10 cellular contexts compared by ENCODE assay signal in the genomic region with DNA sequence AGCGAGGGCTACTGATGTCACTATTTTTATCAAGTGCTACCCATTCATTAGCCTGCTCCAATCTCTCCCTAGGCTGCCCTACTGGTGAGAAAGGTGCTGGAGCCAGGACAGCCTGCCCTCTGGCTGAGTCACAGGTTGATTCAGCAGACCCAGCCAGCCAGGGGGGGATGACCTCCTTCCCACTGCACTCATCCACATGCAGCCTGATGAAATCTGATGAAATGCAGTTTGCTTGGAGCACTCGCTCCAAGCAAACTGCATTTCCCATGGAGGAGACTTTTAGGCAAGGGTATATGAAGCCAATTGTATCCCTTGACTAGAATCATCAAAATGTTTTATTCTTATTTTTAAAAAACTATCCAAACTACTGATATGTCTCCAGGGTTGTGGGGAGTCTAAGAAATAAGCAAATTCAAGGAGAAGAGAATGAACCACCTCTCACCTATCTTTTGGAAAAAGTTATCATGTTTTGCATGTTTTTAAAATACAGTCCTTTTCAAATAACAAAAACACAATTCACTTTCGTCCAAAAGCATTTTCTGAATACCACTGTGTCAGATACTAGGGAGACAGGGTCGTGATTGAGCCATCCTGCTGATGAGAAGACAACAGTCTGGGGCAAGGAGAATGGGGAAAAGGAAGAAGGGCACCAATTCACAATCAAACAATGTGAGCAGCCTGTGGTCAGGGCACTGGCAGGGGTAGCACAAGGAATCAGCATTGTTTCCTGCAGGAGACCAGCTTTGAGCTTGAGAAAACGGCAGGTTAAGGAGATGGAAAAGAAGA.
DNase-seq lines count a peak whose midpoint lies in the region; ATAC-seq, FAIRE-seq and TF ChIP-seq lines count a peak whose summit lies in the region.
"Had no signal": no experiment of that assay in that cellular context is flagged by ENCODE, and none has a peak within 500 bp of the region (broad histone marks: within the 10 kb centered on the region; RNA-seq: fewer than 3 reads in every experiment).

No MANE protein-coding gene starts in this region.

- no peak overlapping the region for H3K4me3 Mint-ChIP-seq in nephron progenitor cell

- WGBS in A549 (ENCODE audit: missing lambda C conversion rate) = 20% methylated on average over 5 of the region's 5 CpGs
- WGBS in lower leg skin, 2 donors = 65 to 77% methylated on average over 5 of the region's 5 CpGs

- peak; percentile 90 to 98 for ATAC-seq in A549
- no peak for ATAC-seq in HG02981 (IDR thresholded peaks at IDR 0.05; ENCODE audit: unreplicated experiment)

- peaks cover 34% of the 10 kb centered on the region for H3K36me3 Mint-ChIP-seq in nephron progenitor cell (ENCODE audit: low read depth)

- POLR2A ChIA-PET in A549 (lab: Yijun Ruan, JAX) = no interaction called here

- FAIRE-seq in A549 (lab: Jason Lieb, UNC) = no peak

- no peak for TF ChIP-seq RAD21 in A549 (conservative IDR thresholded peaks at IDR 0.05 in 1 of 2, IDR thresholded peaks at IDR 0.05 in 1 of 2)

- no peaks in the 10 kb centered on the region for H3K27me3 Mint-ChIP-seq in nephron progenitor cell (ENCODE audit: low read depth, poor library complexity)

- peaks cover 61% of the 10 kb centered on the region for H3K4me1 Mint-ChIP-seq in nephron progenitor cell

- TF ChIP-seq EP300 in A549 (IDR thresholded peaks at IDR 0.05) = peak; percentile 27 to 47; a peak in 2 of 5 replicates

- intact Hi-C loops in lower leg skin (cut with DNase I; ENCODE audit: low total_unique reads) = no loop called here

- CTCF ChIA-PET in A549 (lab: Yijun Ruan, JAX) = interaction anchor here (0.6 kb wide), 1 partner anchor 172 kb away, joined by 3 read pairs; no protein-coding TSS in a partner anchor

- H3K4me3 ChIP-seq in A549 = no peak overlapping the region
- no peak overlapping the region for H3K4me3 ChIP-seq in cardiac fibroblast (replicated peaks in 1 of 2; ENCODE audit: low read depth in 2 of 2, low read length in 2 of 2)
- no peak overlapping the region for H3K4me3 ChIP-seq in lower leg skin (ENCODE audit: low read depth, poor library complexity, severe bottlenecking)

- no peaks in the 10 kb centered on the region for H3K9me3 Mint-ChIP-seq in nephron progenitor cell

- H3K9me3 ChIP-seq in A549 = no peaks in the 10 kb centered on the region
- H3K9me3 ChIP-seq: Caco-2 had no signal

- TF ChIP-seq CTCF in A549 (IDR thresholded peaks at IDR 0.05) = no peak
- peak; percentile 40 for TF ChIP-seq CTCF in cardiac fibroblast (IDR thresholded peaks at IDR 0.05; ENCODE audit: low read depth, low read length)
- no peak for TF ChIP-seq CTCF in nephron progenitor cell (IDR thresholded peaks at IDR 0.05)
- TF ChIP-seq CTCF in lower leg skin (IDR thresholded peaks at IDR 0.05) = no peak

- no peak overlapping the region for H3K27ac Mint-ChIP-seq in nephron progenitor cell

- H3K4me2 ChIP-seq in A549 = peak overlapping the region; percentile 50

- TF ChIP-seq POLR2A in A549 (IDR thresholded peaks at IDR 0.05; ENCODE audit: low read length) (no peak), lower leg skin (IDR thresholded peaks at IDR 0.05) (no peak)

- peaks cover 12% of the 10 kb centered on the region; the same call in 2 of the 3 replicates for H3K4me1 ChIP-seq in A549
- H3K4me1 ChIP-seq: Caco-2 had no signal

- H3K27ac ChIP-seq in A549 = peak overlapping the region; percentile 76 to 82

- DNase-seq in A549 (ENCODE audit: low read depth in 1 of 2, low spot score in 1 of 2) = peak; percentile 16 to 57
- peak; percentile 96 for DNase-seq in HT1080 (ENCODE audit: low read depth)
- peak; percentile 65 to 92 for DNase-seq in cardiac fibroblast (ENCODE audit: low read depth in 2 of 2)
- peak; percentile 89 for DNase-seq in kidney glomerular epithelial cell (lab: John Stamatoyannopoulos, UW)
- no peak for DNase-seq in nephron progenitor cell
- DNase-seq in NCI-H774 (lab: John Stamatoyannopoulos, UW) = no peak
- DNase-seq in lower leg skin (ENCODE audit: low spot score in 2 of 2) = no peak
- DNase-seq: NCI-H2171 treated with DMSO at 0.1 percent for 48 hours had no signal

TF ChIP-seq in A549, 52 proteins besides CTCF, POLR2A, EP300 and RAD21:
- no peak for TF ChIP-seq ZC3H11A (IDR thresholded peaks at IDR 0.05)
- no peak for TF ChIP-seq RNF2 (IDR thresholded peaks at IDR 0.05; ENCODE audit: borderline replicate concordance, low read depth)
- TF ChIP-seq JUNB (IDR thresholded peaks at IDR 0.05) = peak; percentile 54; the same call in 1 of the 2 replicates
- TF ChIP-seq ZSCAN20 (CRISPR knock-in tag; IDR thresholded peaks at IDR 0.05) = no peak
- TF ChIP-seq, protein P1, sequence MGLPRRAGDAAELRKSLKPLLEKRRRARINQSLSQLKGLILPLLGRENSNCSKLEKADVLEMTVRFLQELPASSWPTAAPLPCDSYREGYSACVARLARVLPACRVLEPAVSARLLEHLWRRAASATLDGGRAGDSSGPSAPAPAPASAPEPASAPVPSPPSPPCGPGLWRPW (IDR thresholded peaks at IDR 0.05) = peak; percentile 50; the same call in 1 of the 2 replicates
- TF ChIP-seq JUN (IDR thresholded peaks at IDR 0.05) = peak in 1 of 2 experiments; percentile 33; a peak in 1 of 5 replicates
- no peak for TF ChIP-seq CBX2 (IDR thresholded peaks at IDR 0.05; ENCODE audit: borderline replicate concordance, low read depth)
- TF ChIP-seq MYC (IDR thresholded peaks at IDR 0.05; ENCODE audit: borderline replicate concordance, low read length) = no peak
- no peak for TF ChIP-seq FOSB (CRISPR knock-in tag; IDR thresholded peaks at IDR 0.05)
- no peak for TF ChIP-seq HOXB13 (CRISPR knock-in tag; IDR thresholded peaks at IDR 0.05; ENCODE audit: low read depth)
- no peak for TF ChIP-seq RCOR1 (IDR thresholded peaks at IDR 0.05; ENCODE audit: low read depth, low read length)
- TF ChIP-seq EHF (CRISPR knock-in tag; IDR thresholded peaks at IDR 0.05) = no peak
- no peak for TF ChIP-seq RFX5 (IDR thresholded peaks at IDR 0.05)
- peak; percentile 83 for TF ChIP-seq FOSL2 (IDR thresholded peaks at IDR 0.05)
- TF ChIP-seq FOSL2 (CRISPR knock-in tag; IDR thresholded peaks at IDR 0.05) = no peak
- TF ChIP-seq, protein P2, sequence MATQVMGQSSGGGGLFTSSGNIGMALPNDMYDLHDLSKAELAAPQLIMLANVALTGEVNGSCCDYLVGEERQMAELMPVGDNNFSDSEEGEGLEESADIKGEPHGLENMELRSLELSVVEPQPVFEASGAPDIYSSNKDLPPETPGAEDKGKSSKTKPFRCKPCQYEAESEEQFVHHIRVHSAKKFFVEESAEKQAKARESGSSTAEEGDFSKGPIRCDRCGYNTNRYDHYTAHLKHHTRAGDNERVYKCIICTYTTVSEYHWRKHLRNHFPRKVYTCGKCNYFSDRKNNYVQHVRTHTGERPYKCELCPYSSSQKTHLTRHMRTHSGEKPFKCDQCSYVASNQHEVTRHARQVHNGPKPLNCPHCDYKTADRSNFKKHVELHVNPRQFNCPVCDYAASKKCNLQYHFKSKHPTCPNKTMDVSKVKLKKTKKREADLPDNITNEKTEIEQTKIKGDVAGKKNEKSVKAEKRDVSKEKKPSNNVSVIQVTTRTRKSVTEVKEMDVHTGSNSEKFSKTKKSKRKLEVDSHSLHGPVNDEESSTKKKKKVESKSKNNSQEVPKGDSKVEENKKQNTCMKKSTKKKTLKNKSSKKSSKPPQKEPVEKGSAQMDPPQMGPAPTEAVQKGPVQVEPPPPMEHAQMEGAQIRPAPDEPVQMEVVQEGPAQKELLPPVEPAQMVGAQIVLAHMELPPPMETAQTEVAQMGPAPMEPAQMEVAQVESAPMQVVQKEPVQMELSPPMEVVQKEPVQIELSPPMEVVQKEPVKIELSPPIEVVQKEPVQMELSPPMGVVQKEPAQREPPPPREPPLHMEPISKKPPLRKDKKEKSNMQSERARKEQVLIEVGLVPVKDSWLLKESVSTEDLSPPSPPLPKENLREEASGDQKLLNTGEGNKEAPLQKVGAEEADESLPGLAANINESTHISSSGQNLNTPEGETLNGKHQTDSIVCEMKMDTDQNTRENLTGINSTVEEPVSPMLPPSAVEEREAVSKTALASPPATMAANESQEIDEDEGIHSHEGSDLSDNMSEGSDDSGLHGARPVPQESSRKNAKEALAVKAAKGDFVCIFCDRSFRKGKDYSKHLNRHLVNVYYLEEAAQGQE (IDR thresholded peaks at IDR 0.05) = no peak
- TF ChIP-seq FOXS1 (CRISPR knock-in tag; IDR thresholded peaks at IDR 0.05) = no peak
- no peak for TF ChIP-seq HOXA7 (CRISPR knock-in tag; IDR thresholded peaks at IDR 0.05)

Comparison
In these comparisons a context has a peak if more than half of its experiments do, and no peak if none do; other contexts are left out.
1. DNase-seq: peak in A549 (2 of 2), HT1080 (single experiment), cardiac fibroblast (2 of 2) and kidney glomerular epithelial cell (single experiment); none in nephron progenitor cell (single experiment), NCI-H774 (single experiment) and lower leg skin (0 of 2).